Comparison of ENCODE assay signal across 24 cellular contexts in the genomic region with DNA sequence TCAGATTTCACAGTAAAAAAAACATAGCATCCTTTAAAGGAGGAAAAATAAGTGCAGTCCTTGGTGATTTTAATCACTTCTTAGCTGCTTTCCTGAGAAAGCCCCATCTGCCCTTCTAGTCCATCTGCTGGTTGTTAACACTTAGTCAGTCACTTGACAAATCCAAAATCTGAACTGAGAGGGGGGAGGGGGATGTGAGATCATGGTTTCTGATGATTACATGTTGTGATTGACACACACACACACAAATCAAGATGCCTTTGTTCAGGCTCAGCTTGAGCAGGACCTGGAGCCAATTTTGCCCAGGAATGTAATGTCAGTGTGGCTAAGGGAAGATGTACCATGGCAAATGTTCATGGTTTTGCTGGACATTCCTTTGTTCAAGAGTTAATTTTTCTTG.
DNase-seq lines count a peak whose midpoint lies in the region; ATAC-seq, FAIRE-seq and TF ChIP-seq lines count a peak whose summit lies in the region.
"Had no signal": no experiment of that assay in that cellular context is flagged by ENCODE, and none has a peak within 500 bp of the region (broad histone marks: within the 10 kb centered on the region; RNA-seq: fewer than 3 reads in every experiment).

No MANE protein-coding gene starts in this region.

- no peak overlapping the region for H2AFZ ChIP-seq in GM12878 (ENCODE audit: control insufficient read depth, low read depth, low read length)

- H3K79me2 ChIP-seq in GM12878 (ENCODE audit: control insufficient read depth, insufficient read depth, low read length): no peaks in the 10 kb centered on the region

- no peaks in the 10 kb centered on the region for H3K36me3 ChIP-seq in GM12878 (ENCODE audit: control insufficient read depth in 2 of 2, insufficient read depth in 2 of 2, low read length in 1 of 2)
- H3K36me3 ChIP-seq: SJSA1 had no signal

- POLR2A ChIA-PET in GM12878 (lab: Charles Lee): no interaction called here

- H3K4me1 Mint-ChIP-seq in activated CD8-positive, alpha-beta memory T cell treated with anti-CD3 and anti-CD28 coated beads, Interleukin-2, amount 10 ng/mL, durations not matched to agents 7 days and 5 days: no peaks in the 10 kb centered on the region
- H3K4me1 Mint-ChIP-seq: B cell; CD14-positive monocyte; CD8-positive, alpha-beta memory T cell; IgD-negative memory B cell had no signal

- H3K36me3 Mint-ChIP-seq in activated CD8-positive, alpha-beta memory T cell treated with anti-CD3 and anti-CD28 coated beads, Interleukin-2, amount 10 ng/mL, durations not matched to agents 7 days and 5 days: no peaks in the 10 kb centered on the region
- H3K36me3 Mint-ChIP-seq: CD14-positive monocyte, IgD-negative memory B cell had no signal

- H3K4me1 ChIP-seq in GM12878 (ENCODE audit: control insufficient read depth, insufficient read depth, low read length): no peaks in the 10 kb centered on the region
- H3K4me1 ChIP-seq: SJSA1 had no signal

- DNase-seq in G401 (ENCODE audit: low spot score) (peak; percentile 64), NCI-H524 (lab: John Stamatoyannopoulos, UW) (peak; percentile 90 to 98), GM12878 (ENCODE audit: low read depth, low spot score) (no peak), kidney tubule cell (ENCODE audit: low spot score) (peak; percentile 4), GM12892 (ENCODE audit: insufficient read length) (no peak)
- DNase-seq in activated CD8-positive, alpha-beta memory T cell treated with anti-CD3 and anti-CD28 coated beads, Interleukin-2, amount 10 ng/mL, durations not matched to agents 7 days and 5 days: no peak
- DNase-seq: Calu3; CD8-positive, alpha-beta memory T cell; GDM1; H7; MM.1S; NCI-H2029; NCI-H2227 treated with DMSO at 0.1 percent for 48 hours; NCI-H510A treated with DMSO at 0.1 percent for 48 hours; Right ventricle myocardium superior; RPMI8226 had no signal

- no TSS peak for BruUV-seq in GM12878 (replicated peaks; lab: Mats Ljungman, UMichigan)

- no peaks in the 10 kb centered on the region for H3K9me3 Mint-ChIP-seq in activated CD8-positive, alpha-beta memory T cell treated with anti-CD3 and anti-CD28 coated beads, Interleukin-2, amount 10 ng/mL, durations not matched to agents 7 days and 5 days (ENCODE audit: low read depth)

- in situ Hi-C loops in G401 (cut with HindIII; ENCODE audit: low sequenced_read_pairs): no loop called here
- in situ Hi-C loops in GM12878 (cut with MboI): no loop called here

- ATAC-seq in GM12878 (no peak), HG02763 (IDR thresholded peaks at IDR 0.05; ENCODE audit: unreplicated experiment) (no peak), HG02840 (IDR thresholded peaks at IDR 0.05; ENCODE audit: low FRiP score, unreplicated experiment) (no peak)
- no peak for ATAC-seq in activated CD8-positive, alpha-beta memory T cell treated with anti-CD3 and anti-CD28 coated beads, Interleukin-2, amount 10 ng/mL, durations not matched to agents 7 days and 5 days

- no peaks in the 10 kb centered on the region for H4K20me1 ChIP-seq in GM12878 (ENCODE audit: control insufficient read depth, insufficient read depth)

- H3K27ac Mint-ChIP-seq in activated CD8-positive, alpha-beta memory T cell treated with anti-CD3 and anti-CD28 coated beads, Interleukin-2, amount 10 ng/mL, durations not matched to agents 7 days and 5 days: no peak overlapping the region
- H3K27ac Mint-ChIP-seq: B cell; CD14-positive monocyte; CD8-positive, alpha-beta memory T cell; IgD-negative memory B cell had no signal

- no peak for TF ChIP-seq CTCF in GM12878 (IDR thresholded peaks at IDR 0.05 in 2 of 3, conservative IDR thresholded peaks at IDR 0.05 in 1 of 3; ENCODE audit: control insufficient read depth in 2 of 3, extremely low read depth in 1 of 3, insufficient read depth in 1 of 3, low read depth in 3 of 3, low read length in 3 of 3)

- H3K4me2 ChIP-seq in GM12878 (ENCODE audit: control insufficient read depth, insufficient read depth): no peak overlapping the region
- H3K4me2 ChIP-seq: KMS-11 had no signal

- H3K9me3 ChIP-seq in GM12878 (replicated peaks; ENCODE audit: control insufficient read depth, insufficient read depth, low read length): no peaks in the 10 kb centered on the region
- H3K9me3 ChIP-seq: SJSA1 had no signal

- SMC1A ChIA-PET in GM12878 (lab: Charles Lee; ENCODE audit: uncharacterized antibody, unreplicated experiment): interaction anchor here (1.1 kb wide), 1 partner anchor 249 kb away, joined by 3 read pairs; no protein-coding TSS in a partner anchor

- intact Hi-C loops in GM12878 (cut with micrococcal nuclease; ENCODE audit: unreplicated experiment): no loop called here

- RAD21 ChIA-PET in GM12878 (lab: Charles Lee; ENCODE audit: unreplicated experiment): no interaction called here

- H3K27me3 ChIP-seq in GM12878 (replicated peaks in 1 of 2; ENCODE audit: control insufficient read depth in 2 of 2, insufficient read depth in 2 of 2, low read length in 1 of 2): no peaks in the 10 kb centered on the region
- H3K27me3 ChIP-seq: SJSA1 had no signal

- TF ChIP-seq POLR2A in GM12878 (IDR thresholded peaks at IDR 0.05; ENCODE audit: low read depth, low read length) (no peak), GM12892 (IDR thresholded peaks at IDR 0.05; ENCODE audit: low read depth, low read length) (no peak)

- CTCF ChIA-PET in GM12878 (lab: Yijun Ruan, JAX): no interaction called here
- CTCF ChIA-PET in activated CD8-positive, alpha-beta memory T cell treated with anti-CD3 and anti-CD28 coated beads, Interleukin-2, amount 10 ng/mL, durations not matched to agents 7 days and 5 days (lab: Charles Lee): no interaction called here

- no peak for TF ChIP-seq EP300 in GM12878 (IDR thresholded peaks at IDR 0.05; ENCODE audit: borderline replicate concordance in 1 of 2, control insufficient read depth in 1 of 2, low read depth in 2 of 2, low read length in 2 of 2)

- H3K27ac ChIP-seq in GM12878 (ENCODE audit: control insufficient read depth, insufficient read depth): no peak overlapping the region
- H3K27ac ChIP-seq: KMS-11, SJSA1 had no signal

- H3K4me3 ChIP-seq in GM12878: no peak overlapping the region
- H3K4me3 ChIP-seq: SJSA1 had no signal

- no peak overlapping the region for H3K4me3 Mint-ChIP-seq in activated CD8-positive, alpha-beta memory T cell treated with anti-CD3 and anti-CD28 coated beads, Interleukin-2, amount 10 ng/mL, durations not matched to agents 7 days and 5 days
- H3K4me3 Mint-ChIP-seq: B cell; CD14-positive monocyte; CD8-positive, alpha-beta memory T cell; IgD-negative memory B cell had no signal

- TF ChIP-seq RAD21 in GM12878 (IDR thresholded peaks at IDR 0.05; ENCODE audit: insufficient read depth, low read depth, low read length): no peak

- no peaks in the 10 kb centered on the region for H3K27me3 Mint-ChIP-seq in activated CD8-positive, alpha-beta memory T cell treated with anti-CD3 and anti-CD28 coated beads, Interleukin-2, amount 10 ng/mL, durations not matched to agents 7 days and 5 days
- H3K27me3 Mint-ChIP-seq: B cell; CD8-positive, alpha-beta memory T cell had no signal

- no peak overlapping the region for H3K9ac ChIP-seq in GM12878 (ENCODE audit: control insufficient read depth, insufficient read depth, low read length)
- H3K9ac ChIP-seq: KMS-11 had no signal

- FAIRE-seq in GM12878 (lab: Jason Lieb, UNC) (no peak), GM12892 (lab: Jason Lieb, UNC) (no peak)
- FAIRE-seq: GM12891 had no signal

TF ChIP-seq in GM12878, 131 proteins besides CTCF, POLR2A, EP300 and RAD21:
- TF ChIP-seq, protein P1, sequence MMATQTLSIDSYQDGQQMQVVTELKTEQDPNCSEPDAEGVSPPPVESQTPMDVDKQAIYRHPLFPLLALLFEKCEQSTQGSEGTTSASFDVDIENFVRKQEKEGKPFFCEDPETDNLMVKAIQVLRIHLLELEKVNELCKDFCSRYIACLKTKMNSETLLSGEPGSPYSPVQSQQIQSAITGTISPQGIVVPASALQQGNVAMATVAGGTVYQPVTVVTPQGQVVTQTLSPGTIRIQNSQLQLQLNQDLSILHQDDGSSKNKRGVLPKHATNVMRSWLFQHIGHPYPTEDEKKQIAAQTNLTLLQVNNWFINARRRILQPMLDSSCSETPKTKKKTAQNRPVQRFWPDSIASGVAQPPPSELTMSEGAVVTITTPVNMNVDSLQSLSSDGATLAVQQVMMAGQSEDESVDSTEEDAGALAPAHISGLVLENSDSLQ (IDR thresholded peaks at IDR 0.05): peak; percentile 22; the same call in 1 of the 2 replicates
- TF ChIP-seq CHD1 (IDR thresholded peaks at IDR 0.05; ENCODE audit: low read depth, low read length): no peak
TF ChIP-seq in GM12878: peak in this region for 1.

Comparison
In these comparisons a context has a peak if more than half of its experiments do, and no peak if none do; other contexts are left out.
1. DNase-seq: peak in G401 (single experiment), NCI-H524 (2 of 2) and kidney tubule cell (single experiment); none in GM12878 (single experiment), activated CD8-positive, alpha-beta memory T cell treated with anti-CD3 and anti-CD28 coated beads, Interleukin-2, amount 10 ng/mL, durations not matched to agents 7 days and 5 days (single experiment) and GM12892 (single experiment).